In the genomic region with DNA sequence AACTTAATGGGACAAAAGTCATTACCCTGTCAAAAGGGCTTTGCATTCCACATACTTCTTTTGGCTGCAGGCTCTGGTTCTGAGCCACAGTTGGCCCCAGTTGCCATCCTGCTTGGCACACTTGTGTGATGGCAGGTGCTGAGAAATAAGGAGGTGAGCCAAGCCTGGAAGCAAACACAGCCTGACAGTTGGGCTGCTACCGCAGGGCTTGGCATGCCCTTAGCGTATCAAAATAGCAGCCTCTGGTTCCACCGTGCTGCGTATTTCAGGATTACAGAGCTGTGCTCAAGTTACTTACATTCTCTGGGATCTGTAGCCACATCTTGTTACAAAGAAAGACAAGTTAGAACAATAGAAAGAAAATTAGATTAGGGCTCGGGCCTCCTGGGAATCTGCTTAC, we compare ENCODE assay signal across 13 cellular contexts. TPM values are rescaled to one million over a fixed set of nuclear protein-coding genes. Genes with fewer than 3 reads are reported as not detected.
DNase-seq lines count a peak whose midpoint lies in the region; ATAC-seq and TF ChIP-seq lines count a peak whose summit lies in the region.
"Had no signal": no experiment of that assay in that cellular context is flagged by ENCODE, and none has a peak within 500 bp of the region (broad histone marks: within the 10 kb centered on the region; RNA-seq: fewer than 3 reads in every experiment).

No MANE protein-coding gene starts in this region.

- no peaks in the 10 kb centered on the region for H3K9me3 Mint-ChIP-seq in activated naive CD4-positive, alpha-beta T cell treated with anti-CD3 and anti-CD28 coated beads, Interleukin-2, amount 10 ng/mL, durations not matched to agents 7 days and 5 days
- H3K9me3 Mint-ChIP-seq: activated CD4-positive, alpha-beta memory T cell treated with anti-CD3 and anti-CD28 coated beads, Interleukin-2, amount 10 ng/mL, durations not matched to agents 7 days and 5 days; type B pancreatic cell had no signal

- no peaks in the 10 kb centered on the region for H3K27me3 Mint-ChIP-seq in activated naive CD4-positive, alpha-beta T cell treated with anti-CD3 and anti-CD28 coated beads, Interleukin-2, amount 10 ng/mL, durations not matched to agents 7 days and 5 days
- H3K27me3 Mint-ChIP-seq: activated CD4-positive, alpha-beta memory T cell treated with anti-CD3 and anti-CD28 coated beads, Interleukin-2, amount 10 ng/mL, durations not matched to agents 7 days and 5 days; type B pancreatic cell had no signal

- peak overlapping the region; percentile 37 to 47 for H3K27ac ChIP-seq in thoracic aorta
- H3K27ac ChIP-seq: A549, SJSA1 had no signal

- TF ChIP-seq CTCF in thoracic aorta (IDR thresholded peaks at IDR 0.05), result no peak

- H3K4me3 ChIP-seq in thoracic aorta, result no peak overlapping the region
- H3K4me3 ChIP-seq: A549, SJSA1 had no signal

- no peak overlapping the region for H3K4me3 Mint-ChIP-seq in activated naive CD4-positive, alpha-beta T cell treated with anti-CD3 and anti-CD28 coated beads, Interleukin-2, amount 10 ng/mL, durations not matched to agents 7 days and 5 days
- H3K4me3 Mint-ChIP-seq: activated CD4-positive, alpha-beta memory T cell treated with anti-CD3 and anti-CD28 coated beads, Interleukin-2, amount 10 ng/mL, durations not matched to agents 7 days and 5 days; type B pancreatic cell had no signal

- no peaks in the 10 kb centered on the region for H3K9me3 ChIP-seq in thoracic aorta
- H3K9me3 ChIP-seq: A549, SJSA1 had no signal

- H3K4me1 Mint-ChIP-seq in activated naive CD4-positive, alpha-beta T cell treated with anti-CD3 and anti-CD28 coated beads, Interleukin-2, amount 10 ng/mL, durations not matched to agents 7 days and 5 days, result peaks cover 5% of the 10 kb centered on the region

- H3K4me1 ChIP-seq in thoracic aorta (ENCODE audit: control insufficient read depth in 1 of 2, low read depth in 2 of 2), result peaks cover 11 to 41% of the 10 kb centered on the region in 2 donors

- no peaks in the 10 kb centered on the region for H3K36me3 ChIP-seq in thoracic aorta

- TF ChIP-seq POLR2A in GM18505 (IDR thresholded peaks at IDR 0.05; ENCODE audit: borderline replicate concordance, extremely low read depth, insufficient read depth, insufficient read length), result no peak

- CTCF ChIA-PET in activated naive CD4-positive, alpha-beta T cell treated with anti-CD3 and anti-CD28 coated beads, Interleukin-2, amount 10 ng/mL, durations not matched to agents 7 days and 5 days (lab: Charles Lee), result no interaction called here

- H3K36me3 Mint-ChIP-seq in activated naive CD4-positive, alpha-beta T cell treated with anti-CD3 and anti-CD28 coated beads, Interleukin-2, amount 10 ng/mL, durations not matched to agents 7 days and 5 days, result peaks cover 22% of the 10 kb centered on the region

- H3K27me3 ChIP-seq in thoracic aorta (replicated peaks; ENCODE audit: insufficient read depth), result no peaks in the 10 kb centered on the region
- H3K27me3 ChIP-seq: SJSA1 had no signal

- DNase-seq in NCI-H2107 treated with DMSO at 0.1 percent for 48 hours (lab: John Stamatoyannopoulos, UW; ENCODE audit: unreplicated experiment), result peak; percentile 66
- DNase-seq in NCI-H2107 (lab: John Stamatoyannopoulos, UW), result no peak
- peak; percentile 98 for DNase-seq in cerebellar cortex (ENCODE audit: low spot score)
- DNase-seq in left kidney (ENCODE audit: low read depth, low spot score), result peak; percentile 21
- DNase-seq in thoracic aorta (ENCODE audit: low spot score), result peak; percentile 33
- no peak for DNase-seq in activated naive CD4-positive, alpha-beta T cell treated with anti-CD3 and anti-CD28 coated beads, Interleukin-2, amount 10 ng/mL, durations not matched to agents 7 days and 5 days
- DNase-seq: activated CD4-positive, alpha-beta memory T cell treated with anti-CD3 and anti-CD28 coated beads, Interleukin-2, amount 10 ng/mL, durations not matched to agents 7 days and 5 days; NCI-H187 had no signal

- no peak overlapping the region for H3K27ac Mint-ChIP-seq in activated naive CD4-positive, alpha-beta T cell treated with anti-CD3 and anti-CD28 coated beads, Interleukin-2, amount 10 ng/mL, durations not matched to agents 7 days and 5 days
- H3K27ac Mint-ChIP-seq: activated CD4-positive, alpha-beta memory T cell treated with anti-CD3 and anti-CD28 coated beads, Interleukin-2, amount 10 ng/mL, durations not matched to agents 7 days and 5 days; type B pancreatic cell had no signal

- ATAC-seq in thoracic aorta (ENCODE audit: insufficient number of reproducible peaks, low FRiP score, low read depth), result peak; percentile 85
- no peak for ATAC-seq in HG03196 (IDR thresholded peaks at IDR 0.05; ENCODE audit: unreplicated experiment)
- ATAC-seq in GM18505 (IDR thresholded peaks at IDR 0.05; ENCODE audit: unreplicated experiment), result no peak
- ATAC-seq: A549 had no signal

RNA-seq across cellular contexts. Expression of gene MTHFD1L, which starts 11.1 kb away (rescaled TPM):
- total RNA-seq in thoracic aorta, result 10 to 100 TPM; 52.8 to 77.3 TPM

Comparison
In these comparisons a context has a peak if more than half of its experiments do, and no peak if none do; other contexts are left out.
1. DNase-seq: peak in NCI-H2107 treated with DMSO at 0.1 percent for 48 hours (single experiment), cerebellar cortex (single experiment), left kidney (single experiment) and thoracic aorta (single experiment); none in NCI-H2107 (single experiment) and activated naive CD4-positive, alpha-beta T cell treated with anti-CD3 and anti-CD28 coated beads, Interleukin-2, amount 10 ng/mL, durations not matched to agents 7 days and 5 days (single experiment).